In the genomic region with DNA sequence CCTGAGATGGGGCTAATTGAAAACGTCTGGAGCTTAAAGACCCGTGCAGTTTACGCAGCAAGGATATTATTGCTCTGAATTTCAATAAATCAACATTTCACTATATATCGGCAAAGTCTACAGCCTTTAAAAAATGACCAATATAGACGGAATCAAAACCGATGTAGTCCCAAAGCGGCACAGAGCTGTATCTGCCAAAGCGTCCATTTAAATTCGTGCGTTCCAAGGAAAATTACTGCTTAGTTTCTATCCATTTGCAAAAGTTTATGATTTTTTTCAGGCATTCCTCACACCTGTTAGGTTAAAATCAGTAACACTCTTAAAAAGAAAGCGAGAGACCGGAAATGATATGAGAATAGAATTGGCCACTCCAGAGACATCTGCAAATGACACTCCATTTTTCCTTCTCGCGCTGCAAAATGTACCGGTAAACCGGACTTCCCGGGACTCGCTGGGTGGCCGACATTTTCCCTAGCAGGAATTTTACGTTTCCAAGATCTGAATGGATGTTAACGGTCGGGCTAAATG, we compare ENCODE assay signal across 8 cellular contexts. TPM values are rescaled to one million over a fixed set of nuclear protein-coding genes. Genes with fewer than 3 reads are reported as not detected.
DNase-seq lines count a peak whose midpoint lies in the region; ATAC-seq and TF ChIP-seq lines count a peak whose summit lies in the region.

No MANE protein-coding gene starts in this region.

- no peak for TF ChIP-seq POLR2A in NB4 (IDR thresholded peaks at IDR 0.05; ENCODE audit: extremely low read depth, insufficient read length)
- no peak for TF ChIP-seq POLR2A in breast epithelium (IDR thresholded peaks at IDR 0.05)
- no peak for TF ChIP-seq POLR2A in right lobe of liver (IDR thresholded peaks at IDR 0.05)
- no peak for TF ChIP-seq POLR2A in tibial nerve (IDR thresholded peaks at IDR 0.05)

- no peaks in the 10 kb centered on the region for H3K27me3 ChIP-seq in CD4-positive, CD25-positive, alpha-beta regulatory T cell (ENCODE audit: control insufficient read depth, insufficient read depth, low read length)
- H3K27me3 ChIP-seq in breast epithelium (no peaks in the 10 kb centered on the region), right lobe of liver (no peaks in the 10 kb centered on the region), tibial nerve (no peaks in the 10 kb centered on the region)

- H3K4me1 ChIP-seq in CD4-positive, CD25-positive, alpha-beta regulatory T cell (ENCODE audit: control insufficient read depth, insufficient read depth, low read length, poor library complexity, severe bottlenecking), result peaks cover 39% of the 10 kb centered on the region
- peaks cover 7 to 12% of the 10 kb centered on the region in 2 donors for H3K4me1 ChIP-seq in breast epithelium
- H3K4me1 ChIP-seq in right lobe of liver, result peaks cover 0 to 30% (median 10%) of the 10 kb centered on the region in 4 donors
- H3K4me1 ChIP-seq in tibial nerve, result peaks cover 5 to 34% (median 28%) of the 10 kb centered on the region in 4 donors

- peak in 1 of 3 donors; percentile 74 for DNase-seq in CD4-positive, CD25-positive, alpha-beta regulatory T cell
- DNase-seq in NB4 (ENCODE audit: low read depth), result no peak
- DNase-seq in breast epithelium (ENCODE audit: low spot score in 2 of 2), result no peak
- no peak for DNase-seq in right lobe of liver
- DNase-seq in tibial nerve (ENCODE audit: low spot score in 2 of 2), result no peak
- no peak for DNase-seq in kidney tubule cell (ENCODE audit: low spot score)
- no peak for DNase-seq in COLO829 (ENCODE audit: low spot score)

- peak; percentile 29 to 33 for ATAC-seq in CD4-positive, CD25-positive, alpha-beta regulatory T cell (ENCODE audit: low read depth in 2 of 2)
- ATAC-seq in GM21381 (IDR thresholded peaks at IDR 0.05; ENCODE audit: unreplicated experiment) (peak; percentile 18), right lobe of liver (peak; percentile 6 to 33 (median 22))

- intact Hi-C loops in breast epithelium (cut with DNase I; ENCODE audit: low total_unique reads) (no loop called here), right lobe of liver (cut with DNase I) (no loop called here)

- peak overlapping the region; percentile 97 for H3K27ac ChIP-seq in CD4-positive, CD25-positive, alpha-beta regulatory T cell (ENCODE audit: insufficient read depth, low read length, poor library complexity, severe bottlenecking)
- H3K27ac ChIP-seq in breast epithelium (peak overlapping the region; percentile 96 to 99), right lobe of liver (peak overlapping the region; percentile 96 to 98 (median 97)), tibial nerve (peak overlapping the region; percentile 98 to 100 (median 98))

- peak overlapping the region; percentile 96 for H3K4me3 ChIP-seq in CD4-positive, CD25-positive, alpha-beta regulatory T cell (ENCODE audit: low read depth, low read length)
- H3K4me3 ChIP-seq in NB4 (ENCODE audit: low read depth, low read length) (peak overlapping the region; percentile 99), breast epithelium (peak overlapping the region; percentile 82 to 99 (median 94)), right lobe of liver (peak overlapping the region; percentile 78 to 93 (median 80)), tibial nerve (peak overlapping the region; percentile 66 to 98 (median 92))

- no peak for TF ChIP-seq EP300 in tibial nerve (IDR thresholded peaks at IDR 0.05)

- TF ChIP-seq CTCF in NB4 (IDR thresholded peaks at IDR 0.05; ENCODE audit: low read depth, low read length) (no peak), breast epithelium (IDR thresholded peaks at IDR 0.05) (no peak), right lobe of liver (IDR thresholded peaks at IDR 0.05) (no peak), tibial nerve (IDR thresholded peaks at IDR 0.05) (no peak)

- peaks cover 22 to 50% (median 36%) of the 10 kb centered on the region in 4 donors for H3K4me1 Mint-ChIP-seq in CD4-positive, CD25-positive, alpha-beta regulatory T cell

- peaks cover 0 to 3% (median 0%) of the 10 kb centered on the region in 7 donors for H3K9me3 Mint-ChIP-seq in CD4-positive, CD25-positive, alpha-beta regulatory T cell

- no peaks in the 10 kb centered on the region for H3K9me3 ChIP-seq in CD4-positive, CD25-positive, alpha-beta regulatory T cell (ENCODE audit: control insufficient read depth in 2 of 2, low read length in 2 of 2)
- H3K9me3 ChIP-seq in breast epithelium, result no peaks in the 10 kb centered on the region
- no peaks in the 10 kb centered on the region for H3K9me3 ChIP-seq in right lobe of liver
- H3K9me3 ChIP-seq in tibial nerve, result no peaks in the 10 kb centered on the region

- H3K27ac Mint-ChIP-seq in CD4-positive, CD25-positive, alpha-beta regulatory T cell, result peak overlapping the region; percentile 99 to 100 (median 99)

- H3K4me3 Mint-ChIP-seq in CD4-positive, CD25-positive, alpha-beta regulatory T cell, result peak overlapping the region; percentile 97 to 100 (median 100)

- H3K36me3 ChIP-seq in CD4-positive, CD25-positive, alpha-beta regulatory T cell (ENCODE audit: control insufficient read depth, insufficient read depth, low read length), result peaks cover 35% of the 10 kb centered on the region
- H3K36me3 ChIP-seq in breast epithelium (peaks cover 12% of the 10 kb centered on the region), right lobe of liver (peaks cover 0 to 35% (median 28%) of the 10 kb centered on the region in 4 donors), tibial nerve (peaks cover 8 to 30% (median 27%) of the 10 kb centered on the region in 3 donors)

- peaks cover 15% of the 10 kb centered on the region for H3K27me3 Mint-ChIP-seq in CD4-positive, CD25-positive, alpha-beta regulatory T cell

- 5% methylated on average over 20 of the region's 22 CpGs for WGBS in right lobe of liver (ENCODE audit: insufficient coverage, low coverage, low lambda C conversion rate, missing lambda C conversion rate)
- 3 to 6% methylated on average over 22 of the region's 22 CpGs for WGBS in tibial nerve, 2 donors

- peaks cover 36% of the 10 kb centered on the region for H3K36me3 Mint-ChIP-seq in CD4-positive, CD25-positive, alpha-beta regulatory T cell

RNA-seq across cellular contexts. Expression of gene EIF4A2, which starts 0.8 kb away (rescaled TPM):
- 900 TPM for total RNA-seq in CD4-positive, CD25-positive, alpha-beta regulatory T cell
- 100 to 1,000 TPM; 203 to 253 (median 230) TPM for polyA plus RNA-seq in CD4-positive, CD25-positive, alpha-beta regulatory T cell
- 100 to 1,000 TPM; 264 to 592 (median 493) TPM for total RNA-seq in breast epithelium
- 100 to 1,000 TPM in 5 of 6 experiments, 10 to 100 TPM in 1; 98.9 to 234 (median 131) TPM for total RNA-seq in right lobe of liver
- 100 to 1,000 TPM; 285 to 465 (median 364) TPM for total RNA-seq in tibial nerve

RNA-seq across cellular contexts. Expression of gene RFC4, which starts 23.7 kb away (rescaled TPM):
- total RNA-seq in CD4-positive, CD25-positive, alpha-beta regulatory T cell, result 16.8 TPM
- polyA plus RNA-seq in CD4-positive, CD25-positive, alpha-beta regulatory T cell, result 10 to 100 TPM; 15.6 to 40.2 (median 24.9) TPM
- total RNA-seq in breast epithelium, result 10 to 100 TPM in 2 of 3 donors, 1 to 10 TPM in 1; 8.5 to 14.5 (median 10.8) TPM
- 10 to 100 TPM in 2 of 6 experiments, 1 to 10 TPM in 4; 4.6 to 17.4 (median 5.6) TPM for total RNA-seq in right lobe of liver
- 10 to 100 TPM in 3 of 4 donors, 1 to 10 TPM in 1; 5.4 to 14.2 (median 11.8) TPM for total RNA-seq in tibial nerve

RNA-seq across cellular contexts. Expression of gene ADIPOQ, which starts 59.9 kb away (rescaled TPM):
- not detected for total RNA-seq in CD4-positive, CD25-positive, alpha-beta regulatory T cell
- polyA plus RNA-seq in CD4-positive, CD25-positive, alpha-beta regulatory T cell, result not detected
- total RNA-seq in breast epithelium, result 1,000 to 10,000 TPM in 1 of 3 donors, 100 to 1,000 TPM in 2; 137 to 2,151 (median 208) TPM
- total RNA-seq in right lobe of liver, result not detected
- 100 to 1,000 TPM in 3 of 4 donors, 10 to 100 TPM in 1; 70.8 to 213 (median 172) TPM for total RNA-seq in tibial nerve

Comparison
In these comparisons a context has a peak if more than half of its experiments do, and no peak if none do; other contexts are left out.
1. RNA of gene ADIPOQ, which starts 59.9 kb away (total RNA-seq): 137 to 2,151 TPM in breast epithelium and 70.8 to 213 TPM in tibial nerve; not detected in CD4-positive, CD25-positive, alpha-beta regulatory T cell (single experiment) and not detected in right lobe of liver; every median in the first group is over 10 times any median in the second.
2. Peak in every context shown above with its lines, with median percentiles within 50 percentile points of each other: ATAC-seq, H3K27ac ChIP-seq and H3K4me3 ChIP-seq.